ENCODE assay signal across 8 cellular contexts in the genomic region with DNA sequence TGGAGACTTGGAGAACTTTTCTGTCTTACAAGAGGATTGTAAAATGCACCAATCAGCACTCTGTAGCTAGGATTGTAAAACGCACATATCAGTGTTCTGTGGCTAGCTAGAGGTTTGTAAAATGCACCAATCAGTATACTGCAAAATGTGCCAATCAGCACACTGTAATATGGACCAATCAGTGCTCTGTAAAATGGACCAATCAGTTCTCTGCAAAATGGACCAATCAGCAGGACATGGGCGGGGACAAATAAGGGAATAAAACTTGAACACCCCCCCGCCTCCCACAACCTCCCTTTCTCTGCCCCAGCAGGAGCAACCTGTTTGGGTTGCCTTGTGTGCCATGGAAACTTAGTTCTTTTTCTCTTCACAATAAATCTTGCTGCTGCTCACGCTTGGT. TPM values are rescaled to one million over a fixed set of nuclear protein-coding genes. Genes with fewer than 3 reads are reported as not detected.
"Had no signal": no experiment of that assay in that cellular context is flagged by ENCODE, and none has a peak within 500 bp of the region (broad histone marks: within the 10 kb centered on the region; RNA-seq: fewer than 3 reads in every experiment).

No MANE protein-coding gene starts in this region.

- H3K4me1 Mint-ChIP-seq: GM23338 had no signal

- H3K4me2 ChIP-seq: GM23338 had no signal

- H3K4me3 ChIP-seq: GM23338 had no signal

- H3K4me3 Mint-ChIP-seq: GM23338, H9, HFFc6 had no signal

- H3K27ac ChIP-seq: HL-60 had no signal

- ATAC-seq: GM23338 had no signal

- DNase-seq: H9, HCEC 1CT, HFFc6, IMR-90, KBM-7 had no signal

- H3K27ac Mint-ChIP-seq: GM23338, H9, HFFc6 had no signal

- H2AFZ ChIP-seq: GM23338 had no signal

RNA-seq across cellular contexts. Expression of gene PACSIN1, which starts 27.2 kb away (rescaled TPM):
- total RNA-seq: HFFc6, HT1080, IMR-90 had no signal
